21 cellular contexts compared by ENCODE assay signal in genomic region chr3:116020989-116021388, GRCh38.
A peak's percentile ranks its signal among the peaks of the same experiment; 100 is the strongest.
DNase-seq lines count a peak whose midpoint lies in the region; ATAC-seq, FAIRE-seq and TF ChIP-seq lines count a peak whose summit lies in the region.
"Had no signal": no experiment of that assay in that cellular context is flagged by ENCODE, and none has a peak within 500 bp of the region (broad histone marks: within the 10 kb centered on the region; RNA-seq: fewer than 3 reads in every experiment).

No MANE protein-coding gene starts in this region.

- TF ChIP-seq RAD21 in K562 (CRISPR knock-in tag; conservative IDR thresholded peaks at IDR 0.05 in 1 of 2, IDR thresholded peaks at IDR 0.05 in 1 of 2): no peak

- H3K9ac ChIP-seq in GM23248: no peak overlapping the region; the same call in 1 of the 2 replicates
- H3K9ac ChIP-seq in K562 (ENCODE audit: insufficient read depth in 1 of 2, low read depth in 2 of 2, low read length in 2 of 2): no peak overlapping the region
- H3K9ac ChIP-seq: BLaER1 treated with 17β-estradiol and CSF1 and Interleukin-3, amounts not matched to agents 10 nM and 100 nM had no signal

- 97 to 100% methylated on average over 1 of the region's 1 CpG for WGBS in GM23248 (ENCODE audit: low coverage in 1 of 2, low lambda C conversion rate in 2 of 2, missing lambda C conversion rate in 2 of 2), 2 experiments
- whole genome bisulfite sequencing in K562 (ENCODE audit: insufficient coverage, low coverage, missing lambda C conversion rate): 17% methylated on average over 1 of the region's 1 CpG

- no peaks in the 10 kb centered on the region for H3K9me2 ChIP-seq in GM23248 (ENCODE audit: insufficient read depth)

- in situ Hi-C loops in GM23248 (cut with MboI) (no loop called here), K562 (cut with MboI) (no loop called here)

- H3K36me3 ChIP-seq in GM23248 (ENCODE audit: low read depth) (no peaks in the 10 kb centered on the region), K562 (ENCODE audit: control insufficient read depth, insufficient read depth, low read length) (no peaks in the 10 kb centered on the region), osteoblast (ENCODE audit: insufficient read depth, low read length) (no peaks in the 10 kb centered on the region)
- H3K36me3 ChIP-seq: BLaER1 treated with 17β-estradiol and CSF1 and Interleukin-3, amounts not matched to agents 10 nM and 100 nM; SJCRH30 had no signal

- FAIRE-seq in K562 (lab: Jason Lieb, UNC): no peak
- FAIRE-seq: D721Med had no signal

- H3K9me3 ChIP-seq in GM23248 (ENCODE audit: low read depth): no peaks in the 10 kb centered on the region
- H3K9me3 ChIP-seq in K562 (replicated peaks; ENCODE audit: control insufficient read depth, insufficient read depth, low read depth, low read length): no peaks in the 10 kb centered on the region
- H3K9me3 ChIP-seq in osteoblast (ENCODE audit: low read depth, low read length): no peaks in the 10 kb centered on the region
- H3K9me3 ChIP-seq: BLaER1 treated with 17β-estradiol and CSF1 and Interleukin-3, amounts not matched to agents 10 nM and 100 nM; SJCRH30 had no signal

- H2AFZ ChIP-seq in GM23248 (no peak overlapping the region), K562 (ENCODE audit: low read depth, low read length) (peak overlapping the region; percentile 80), osteoblast (ENCODE audit: low read length) (peak overlapping the region; percentile 41)

- H3K9me1 ChIP-seq in K562 (ENCODE audit: control insufficient read depth, insufficient read depth, low read length): no peaks in the 10 kb centered on the region

- no peak for TF ChIP-seq EP300 in K562 (IDR thresholded peaks at IDR 0.05; ENCODE audit: low read length)

- no peaks in the 10 kb centered on the region for H4K20me1 ChIP-seq in GM23248 (ENCODE audit: insufficient read depth)
- no peaks in the 10 kb centered on the region for H4K20me1 ChIP-seq in K562 (replicated peaks; ENCODE audit: control insufficient read depth, insufficient read depth, low read length)
- H4K20me1 ChIP-seq in osteoblast (ENCODE audit: insufficient read depth, low read length): no peaks in the 10 kb centered on the region
- H4K20me1 ChIP-seq: BLaER1 treated with 17β-estradiol and CSF1 and Interleukin-3, amounts not matched to agents 10 nM and 100 nM had no signal

- H3K27me3 ChIP-seq in GM23248 (replicated peaks; ENCODE audit: insufficient read depth) (no peaks in the 10 kb centered on the region), K562 (ENCODE audit: control insufficient read depth in 2 of 2, insufficient read depth in 2 of 2, low read length in 2 of 2) (no peaks in the 10 kb centered on the region), osteoblast (ENCODE audit: insufficient read depth, low read length) (no peaks in the 10 kb centered on the region)
- H3K27me3 ChIP-seq: BLaER1 treated with 17β-estradiol and CSF1 and Interleukin-3, amounts not matched to agents 10 nM and 100 nM; SJCRH30 had no signal

- POLR2A ChIA-PET in K562 (lab: Yijun Ruan, JAX): interaction anchor here (1.0 to 1.1 kb wide), 2 partner anchors 19 to 66 kb away, joined by 4 read pairs; no protein-coding TSS in a partner anchor

- peaks cover 23% of the 10 kb centered on the region for H3F3A ChIP-seq in GM23248 (ENCODE audit: insufficient read depth)

- DNase-seq in GM23248 (no peak), K562 (ENCODE audit: extremely low read depth in 1 of 4, low spot score in 3 of 4) (no peak), osteoblast (ENCODE audit: insufficient read length, low spot score, missing footprints) (no peak), SHP77 treated with DMSO at 0.1 percent for 48 hours (lab: John Stamatoyannopoulos, UW) (no peak), COLO668 (lab: John Stamatoyannopoulos, UW; ENCODE audit: unreplicated experiment) (no peak)
- DNase-seq in activated naive CD4-positive, alpha-beta T cell treated with anti-CD3 and anti-CD28 coated beads, Interleukin-2, amount 50 U/mL, for 16 hours: no peak
- DNase-seq: CD8-positive, alpha-beta memory T cell; H9; MM.1S; NCI-H1092 treated with DMSO at 0.1 percent for 48 hours; NCI-H146; NCI-H2029 treated with DMSO at 0.1 percent for 48 hours; NCI-H774; PC-3; SJCRH30 had no signal

- BruUV-seq in K562 (replicated peaks; lab: Mats Ljungman, UMichigan): no TSS peak

- intact Hi-C loops in K562 (cut with micrococcal nuclease): no loop called here

- CTCF ChIA-PET in K562 (lab: Yijun Ruan, JAX; ENCODE audit: low intra/inter-chr PET ratio): no interaction called here

- no peaks in the 10 kb centered on the region for H3K79me2 ChIP-seq in GM23248 (ENCODE audit: insufficient read depth)
- H3K79me2 ChIP-seq in K562 (ENCODE audit: control insufficient read depth, insufficient read depth, low read length): no peaks in the 10 kb centered on the region
- H3K79me2 ChIP-seq in osteoblast (ENCODE audit: insufficient read depth, low read length): no peaks in the 10 kb centered on the region

- H3K27ac ChIP-seq in GM23248 (peak overlapping the region; percentile 51), K562 (ENCODE audit: extremely low read depth, low read depth, low read length) (no peak overlapping the region), osteoblast (ENCODE audit: low read depth, low read length) (no peak overlapping the region)
- H3K27ac ChIP-seq: BLaER1 treated with 17β-estradiol and CSF1 and Interleukin-3, amounts not matched to agents 10 nM and 100 nM; HL-60; RWPE1; SJCRH30 had no signal

- H3K4me1 ChIP-seq in GM23248 (ENCODE audit: insufficient read depth) (peaks cover 31% of the 10 kb centered on the region), K562 (replicated peaks in 1 of 2; ENCODE audit: control insufficient read depth in 2 of 2, insufficient read depth in 2 of 2, low read length in 2 of 2) (peaks cover 0 to 5% of the 10 kb centered on the region in 2 experiments; a peak in 2 of 5 replicates), osteoblast (ENCODE audit: insufficient read depth, low read length) (no peaks in the 10 kb centered on the region)
- H3K4me1 ChIP-seq: SJCRH30 had no signal

- no peak for TF ChIP-seq CTCF in K562 (IDR thresholded peaks at IDR 0.05 in 2 of 3, conservative IDR thresholded peaks at IDR 0.05 in 1 of 3; ENCODE audit: insufficient read depth in 2 of 3, low read depth in 1 of 3, low read length in 3 of 3)
- no peak for TF ChIP-seq CTCF in osteoblast (IDR thresholded peaks at IDR 0.05; ENCODE audit: extremely low read depth, low read depth, low read length)

- H3K4me2 ChIP-seq in GM23248 (ENCODE audit: unreplicated experiment): peak overlapping the region; percentile 23
- H3K4me2 ChIP-seq in K562 (ENCODE audit: insufficient read depth, low read length): no peak overlapping the region
- H3K4me2 ChIP-seq in osteoblast (ENCODE audit: insufficient read depth, low read length): no peak overlapping the region

- ATAC-seq in GM18873 (IDR thresholded peaks at IDR 0.05; ENCODE audit: low FRiP score, unreplicated experiment): peak; percentile 6
- ATAC-seq in K562: peak; percentile 36; the same call in 2 of the 3 replicates
- ATAC-seq in GM18870 (IDR thresholded peaks at IDR 0.05; ENCODE audit: unreplicated experiment): no peak
- ATAC-seq: PC-3 had no signal

- TF ChIP-seq POLR2A in K562 (conservative IDR thresholded peaks at IDR 0.05): no peak

- H3K4me3 ChIP-seq in GM23248 (no peak overlapping the region), K562 (no peak overlapping the region), osteoblast (ENCODE audit: insufficient read depth, low read length) (no peak overlapping the region)
- H3K4me3 ChIP-seq: BLaER1 treated with 17β-estradiol and CSF1 and Interleukin-3, amounts not matched to agents 10 nM and 100 nM; SJCRH30 had no signal

TF ChIP-seq in K562, 482 proteins besides CTCF, POLR2A, EP300 and RAD21:
- TF ChIP-seq E4F1 (CRISPR knock-in tag; IDR thresholded peaks at IDR 0.05; ENCODE audit: borderline replicate concordance) (no peak), GTF2E2 (tag; IDR thresholded peaks at IDR 0.05) (no peak), NR2C1 (IDR thresholded peaks at IDR 0.05) (no peak), NR2C1 (tag; IDR thresholded peaks at IDR 0.05) (no peak)
TF ChIP-seq in K562: peak in this region for 0.
